1 cellular context compared by ENCODE assay signal in genomic region chr11:37849731-37850130, GRCh38.
TF ChIP-seq lines count a peak whose summit lies in the region.

No MANE protein-coding gene starts in this region.

TF ChIP-seq in SK-N-SH, 30 proteins besides CTCF, POLR2A, EP300 and RAD21 (continued from another document):
- no peak for TF ChIP-seq TAF1 (IDR thresholded peaks at IDR 0.05; ENCODE audit: borderline replicate concordance, low read depth, low read length)
- no peak for TF ChIP-seq USF2 (IDR thresholded peaks at IDR 0.05; ENCODE audit: borderline replicate concordance, low read depth, low read length)
- no peak for TF ChIP-seq REST (IDR thresholded peaks at IDR 0.05; ENCODE audit: low read depth, low read length)
